Comparison of ENCODE assay signal across 10 cellular contexts in the genomic region with DNA sequence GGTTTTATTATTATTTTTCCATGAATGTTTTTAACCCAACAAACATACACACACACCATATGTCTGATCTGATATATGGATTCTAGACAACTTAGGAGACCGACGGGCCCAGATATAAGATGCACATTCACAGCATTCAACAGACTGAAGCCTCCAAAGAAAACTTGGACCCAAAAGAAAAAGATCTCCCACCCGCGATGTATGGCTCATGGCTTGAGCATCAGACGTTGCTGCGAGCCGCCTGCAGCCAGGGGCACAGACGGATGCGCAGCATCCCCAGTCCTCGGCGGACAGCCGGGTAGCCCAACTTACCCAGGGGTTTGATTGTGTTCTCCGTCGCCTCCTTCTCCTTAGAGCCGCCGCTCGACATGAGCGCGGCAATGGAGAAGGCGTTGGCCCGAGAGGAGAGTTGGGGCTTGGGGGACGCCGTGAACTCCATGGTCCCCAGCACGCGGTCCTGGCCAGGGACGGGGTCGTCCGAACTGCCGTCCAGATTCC. TPM values are rescaled to one million over a fixed set of nuclear protein-coding genes. Genes with fewer than 3 reads are reported as not detected.
DNase-seq lines count a peak whose midpoint lies in the region; ATAC-seq, FAIRE-seq and TF ChIP-seq lines count a peak whose summit lies in the region.
"Had no signal": no experiment of that assay in that cellular context is flagged by ENCODE, and none has a peak within 500 bp of the region (broad histone marks: within the 10 kb centered on the region; RNA-seq: fewer than 3 reads in every experiment).

No MANE protein-coding gene starts in this region.

- peaks cover 95% of the 10 kb centered on the region for H3K27me3 Mint-ChIP-seq in progenitor cell of endocrine pancreas

- FAIRE-seq in GM12891 (lab: Jason Lieb, UNC), result no peak

- in situ Hi-C loops in GM13976 (cut with MboI; ENCODE audit: low sequenced_read_pairs, unreplicated experiment), result no loop called here

- peaks cover 11% of the 10 kb centered on the region for H3K36me3 ChIP-seq in SJSA1

- ATAC-seq in GM18867 (IDR thresholded peaks at IDR 0.05; ENCODE audit: unreplicated experiment), result no peak

- peaks cover 8% of the 10 kb centered on the region; the same call in 1 of the 2 replicates for H3K9me3 ChIP-seq in SJSA1 (replicated peaks)

- DNase-seq in GM13976 (ENCODE audit: low spot score), result peak; percentile 13
- peak in 1 of 2 experiments; percentile 46 for DNase-seq in SJSA1 (ENCODE audit: low read depth in 1 of 2, low spot score in 2 of 2)
- peak; percentile 17 for DNase-seq in germinal center (ENCODE audit: low spot score)
- no peak for DNase-seq in progenitor cell of endocrine pancreas (ENCODE audit: low spot score, unreplicated experiment)
- DNase-seq in globus pallidus (ENCODE audit: low spot score), result no peak
- DNase-seq in NCI-H2081 (lab: John Stamatoyannopoulos, UW), result no peak
- DNase-seq in GM12891 (ENCODE audit: insufficient read length, low spot score), result no peak
- DNase-seq: T1000 had no signal

- H3K4me3 Mint-ChIP-seq in progenitor cell of endocrine pancreas (ENCODE audit: low read depth), result peak overlapping the region; percentile 66

- no peaks in the 10 kb centered on the region for H3K36me3 Mint-ChIP-seq in progenitor cell of endocrine pancreas (ENCODE audit: insufficient read depth)

- no peaks in the 10 kb centered on the region for H3K27me3 ChIP-seq in SJSA1 (replicated peaks)

- H3K27ac Mint-ChIP-seq in progenitor cell of endocrine pancreas, result no peak overlapping the region

- peak overlapping the region; percentile 64 for H3K4me3 ChIP-seq in SJSA1

- peaks cover 3% of the 10 kb centered on the region for H3K4me1 Mint-ChIP-seq in progenitor cell of endocrine pancreas (ENCODE audit: low read depth)

- no peak for TF ChIP-seq POLR2A in GM12891 (IDR thresholded peaks at IDR 0.05; ENCODE audit: low read depth, low read length)

- peaks cover 18% of the 10 kb centered on the region for H3K4me1 ChIP-seq in SJSA1 (replicated peaks)

- TF ChIP-seq CTCF in GM13976 (IDR thresholded peaks at IDR 0.05; ENCODE audit: borderline replicate concordance, control extremely low read depth, extremely low read depth, insufficient read depth, missing control alignments) (no peak), progenitor cell of endocrine pancreas (IDR thresholded peaks at IDR 0.05; ENCODE audit: unreplicated experiment) (no peak)

- H3K27ac ChIP-seq in SJSA1, result 0 out of 2 replicates have a peak overlapping the region, but pooled peaks have one; percentile 3

- H3K9me3 Mint-ChIP-seq in progenitor cell of endocrine pancreas (ENCODE audit: low read depth), result no peaks in the 10 kb centered on the region

TF ChIP-seq in GM12891, 5 proteins besides CTCF, POLR2A, EP300 and RAD21:
- TF ChIP-seq POU2F2 (IDR thresholded peaks at IDR 0.05; ENCODE audit: low read depth, low read length) (no peak), SPI1 (IDR thresholded peaks at IDR 0.05; ENCODE audit: low read depth, low read length) (no peak), POLR2AphosphoS5 (IDR thresholded peaks at IDR 0.05; ENCODE audit: low read depth, low read length) (no peak), TAF1 (IDR thresholded peaks at IDR 0.05; ENCODE audit: low read depth, low read length) (no peak), PAX5 (IDR thresholded peaks at IDR 0.05; ENCODE audit: insufficient read depth, low read length, severe bottlenecking) (no peak)

RNA-seq across cellular contexts. Expression of gene TBX20, which starts 0.7 kb away (rescaled TPM):
- 3.2 and 5.1 TPM in 2 replicates for total RNA-seq in SJSA1 (2014; rRNA removed; shearing (Covaris generic))
- not detected in 2 replicates for total RNA-seq in progenitor cell of endocrine pancreas
- not detected for polyA plus RNA-seq in GM12891 (2012; ENCODE audit: low read depth, missing spikeins)
- total RNA-seq: LHCN-M2 had no signal

Comparison
In these comparisons a context has a peak if more than half of its experiments do, and no peak if none do; other contexts are left out.
1. DNase-seq: peak in GM13976 (single experiment) and germinal center (single experiment); none in progenitor cell of endocrine pancreas (single experiment), globus pallidus (single experiment), NCI-H2081 (0 of 2) and GM12891 (single experiment).